26 cellular contexts compared by ENCODE assay signal in genomic region chr4:151850751-151851150, GRCh38.
DNase-seq lines count a peak whose midpoint lies in the region; ATAC-seq and TF ChIP-seq lines count a peak whose summit lies in the region.
"Had no signal": no experiment of that assay in that cellular context is flagged by ENCODE, and none has a peak within 500 bp of the region (broad histone marks: within the 10 kb centered on the region; RNA-seq: fewer than 3 reads in every experiment).

No MANE protein-coding gene starts in this region.

- TF ChIP-seq CTCF in chondrocyte (IDR thresholded peaks at IDR 0.05) (no peak), hepatocyte (IDR thresholded peaks at IDR 0.05; ENCODE audit: poor library complexity) (no peak), thoracic aorta (IDR thresholded peaks at IDR 0.05) (no peak), colonic mucosa (IDR thresholded peaks at IDR 0.05) (no peak)

- no peaks in the 10 kb centered on the region for H3K79me2 ChIP-seq in hepatocyte

- H3K36me3 ChIP-seq in hepatocyte (replicated peaks; ENCODE audit: insufficient read depth, low read depth), result no peaks in the 10 kb centered on the region
- H3K36me3 ChIP-seq in thoracic aorta, result no peaks in the 10 kb centered on the region
- no peaks in the 10 kb centered on the region for H3K36me3 ChIP-seq in colonic mucosa
- H3K36me3 ChIP-seq: brain microvascular endothelial cell, left ventricle myocardium inferior, SJSA1, upper lobe of left lung had no signal

- H3K27ac ChIP-seq in hepatocyte, result no peak overlapping the region
- H3K27ac ChIP-seq in thoracic aorta, result peak overlapping the region in 1 of 2 donors; percentile 18
- no peak overlapping the region for H3K27ac ChIP-seq in colonic mucosa
- H3K27ac ChIP-seq: brain microvascular endothelial cell, left ventricle myocardium inferior, SJSA1, upper lobe of left lung had no signal

- H4K20me1 ChIP-seq in hepatocyte (ENCODE audit: insufficient read depth, poor library complexity, severe bottlenecking), result no peaks in the 10 kb centered on the region

- ATAC-seq in thoracic aorta (ENCODE audit: insufficient number of reproducible peaks, low FRiP score, low read depth), result peak; percentile 51
- no peak for ATAC-seq in HG02588 (IDR thresholded peaks at IDR 0.05; ENCODE audit: unreplicated experiment)
- ATAC-seq: K562; mucosa of descending colon; stimulated activated naive CD8-positive, alpha-beta T cell treated with anti-CD3 and anti-CD28 coated beads, Interleukin-15, Interleukin-2, amounts not matched to agents 100 U/mL and 50 U/mL, for 24 hours had no signal

- no peaks in the 10 kb centered on the region for H3K36me3 Mint-ChIP-seq in chondrocyte (ENCODE audit: low read depth)

- no peaks in the 10 kb centered on the region for H3K9me2 ChIP-seq in hepatocyte (replicated peaks; ENCODE audit: insufficient read depth)

- H3K27me3 Mint-ChIP-seq in chondrocyte (ENCODE audit: low read depth), result peaks cover 14% of the 10 kb centered on the region

- H3K27ac Mint-ChIP-seq in chondrocyte (ENCODE audit: unreplicated experiment), result peak overlapping the region; percentile 65
- H3K27ac Mint-ChIP-seq: activated CD4-positive, alpha-beta T cell treated with anti-CD3 and anti-CD28 coated beads, Interleukin-2, amount 10 ng/mL, durations not matched to agents 7 days and 5 days; activated T-helper 2 cell treated with anti-CD3 and anti-CD28 coated beads, Interferon-gamma antibody, Interleukin-2, Interleukin-4, amounts not matched to agents 10 μg/mL and 5 μg/mL and 100 μg/mL, durations not matched to agents 14 hours and 24 hours and 36 hours; progenitor cell of endocrine pancreas; T-helper 1 cell treated with Interleukin-12 subunit alpha and Interleukin-12 subunit beta and Interleukin-4 antibody, amounts not matched to agents 30 μg/mL and 1 μg/mL, for 36 hours had no signal

- no peak overlapping the region for H3K4me3 Mint-ChIP-seq in chondrocyte (ENCODE audit: unreplicated experiment)
- H3K4me3 Mint-ChIP-seq: activated CD4-positive, alpha-beta T cell treated with anti-CD3 and anti-CD28 coated beads, Interleukin-2, amount 10 ng/mL, durations not matched to agents 7 days and 5 days; neural crest cell; T-helper 1 cell treated with Interleukin-12 subunit alpha and Interleukin-12 subunit beta and Interleukin-4 antibody, amounts not matched to agents 30 μg/mL and 1 μg/mL, for 36 hours had no signal

- H3K4me1 Mint-ChIP-seq in chondrocyte (ENCODE audit: low read depth), result peaks cover 9% of the 10 kb centered on the region
- H3K4me1 Mint-ChIP-seq: activated CD4-positive, alpha-beta T cell treated with anti-CD3 and anti-CD28 coated beads, Interleukin-2, amount 10 ng/mL, durations not matched to agents 7 days and 5 days had no signal

- intact Hi-C loops in colonic mucosa (cut with DNase I), result no loop called here

- H3K27me3 ChIP-seq in hepatocyte (no peaks in the 10 kb centered on the region), thoracic aorta (replicated peaks; ENCODE audit: insufficient read depth) (no peaks in the 10 kb centered on the region), colonic mucosa (no peaks in the 10 kb centered on the region)
- H3K27me3 ChIP-seq: brain microvascular endothelial cell, SJSA1, upper lobe of left lung had no signal

- WGBS in hepatocyte (ENCODE audit: low lambda C conversion rate, missing lambda C conversion rate), result 55% methylated on average over 1 of the region's 1 CpG

- H2AFZ ChIP-seq in hepatocyte, result no peak overlapping the region

- H3K4me3 ChIP-seq in hepatocyte, result no peak overlapping the region
- H3K4me3 ChIP-seq in thoracic aorta, result no peak overlapping the region
- no peak overlapping the region for H3K4me3 ChIP-seq in colonic mucosa
- H3K4me3 ChIP-seq: K562, left ventricle myocardium inferior, mucosa of descending colon, SJSA1, smooth muscle cell, upper lobe of left lung had no signal

- no peaks in the 10 kb centered on the region for H3K4me1 ChIP-seq in hepatocyte (ENCODE audit: insufficient read depth)
- H3K4me1 ChIP-seq in thoracic aorta (ENCODE audit: control insufficient read depth in 1 of 2, low read depth in 2 of 2), result peaks cover 0 to 9% of the 10 kb centered on the region in 2 donors
- no peaks in the 10 kb centered on the region for H3K4me1 ChIP-seq in colonic mucosa
- H3K4me1 ChIP-seq: Caco-2, left ventricle myocardium inferior, SJSA1, upper lobe of left lung had no signal

- H3K9me3 ChIP-seq in hepatocyte (ENCODE audit: low read depth) (no peaks in the 10 kb centered on the region), thoracic aorta (no peaks in the 10 kb centered on the region), colonic mucosa (no peaks in the 10 kb centered on the region)
- H3K9me3 ChIP-seq: Caco-2, mucosa of descending colon, SJSA1, upper lobe of left lung had no signal

- DNase-seq in HCEC 1CT, result peak; percentile 72
- no peak for DNase-seq in chondrocyte (ENCODE audit: low spot score)
- DNase-seq in hepatocyte (ENCODE audit: low spot score), result peak; percentile 38
- no peak for DNase-seq in thoracic aorta (ENCODE audit: low spot score)
- DNase-seq in activated effector memory CD4-positive, alpha-beta T cell treated with Interleukin-2 at 50 U/mL for 16 hours, result no peak
- DNase-seq in colonic mucosa, result no peak
- DNase-seq: activated CD4-positive, alpha-beta T cell treated with anti-CD3 and anti-CD28 coated beads, Interleukin-2, amount 10 ng/mL, durations not matched to agents 7 days and 5 days; AML-193; brain microvascular endothelial cell; Caco-2; left ventricle myocardium inferior; mucosa of descending colon; MV-4-11; NCI-H187; NCI-H345; stimulated activated CD4-positive, alpha-beta T cell treated with anti-CD3 and anti-CD28 coated beads, Interleukin-2, amount 100 ng/mL, for 48 hours; stimulated activated naive CD8-positive, alpha-beta T cell treated with anti-CD3 and anti-CD28 coated beads, Interleukin-15, Interleukin-2, amounts not matched to agents 100 U/mL and 50 U/mL, for 24 hours; upper lobe of left lung had no signal

- H3K9me3 Mint-ChIP-seq in chondrocyte (ENCODE audit: low read depth), result peaks cover 12% of the 10 kb centered on the region
- H3K9me3 Mint-ChIP-seq: activated T-helper 2 cell treated with anti-CD3 and anti-CD28 coated beads, Interferon-gamma antibody, Interleukin-2, Interleukin-4, amounts not matched to agents 10 μg/mL and 5 μg/mL and 100 μg/mL, durations not matched to agents 14 hours and 24 hours and 36 hours; T-helper 1 cell treated with Interleukin-12 subunit alpha and Interleukin-12 subunit beta and Interleukin-4 antibody, amounts not matched to agents 30 μg/mL and 1 μg/mL, for 36 hours had no signal

- no peak overlapping the region for H3K9ac ChIP-seq in colonic mucosa (ENCODE audit: low read depth in 2 of 2, low read length in 2 of 2)

- H3K4me2 ChIP-seq in hepatocyte, result no peak overlapping the region
- H3K4me2 ChIP-seq: smooth muscle cell had no signal

Comparison
In these comparisons a context has a peak if more than half of its experiments do, and no peak if none do; other contexts are left out.
1. DNase-seq: peak in HCEC 1CT (single experiment) and hepatocyte (single experiment); none in chondrocyte (single experiment), thoracic aorta (single experiment), activated effector memory CD4-positive, alpha-beta T cell treated with Interleukin-2 at 50 U/mL for 16 hours (single experiment) and colonic mucosa (single experiment).